Comparison of ENCODE assay signal across 1 cellular context in genomic region chr14:71333705-71334104, GRCh38.
A peak's percentile ranks its signal among the peaks of the same experiment; 100 is the strongest.
TF ChIP-seq lines count a peak whose summit lies in the region.

No MANE protein-coding gene starts in this region.

TF ChIP-seq in GM12878, 131 proteins besides CTCF, POLR2A, EP300 and RAD21:
- peak; percentile 60 for TF ChIP-seq RUNX3 (IDR thresholded peaks at IDR 0.05; ENCODE audit: low read length)
- TF ChIP-seq NFIC (IDR thresholded peaks at IDR 0.05; ENCODE audit: low read depth, low read length) = 0 out of 2 replicates have a peak, but pooled peaks have one; percentile 38
- 0 out of 2 replicates have a peak, but pooled peaks have one; percentile 9 for TF ChIP-seq GABPA (IDR thresholded peaks at IDR 0.05; ENCODE audit: low read depth)
- TF ChIP-seq, protein P1, sequence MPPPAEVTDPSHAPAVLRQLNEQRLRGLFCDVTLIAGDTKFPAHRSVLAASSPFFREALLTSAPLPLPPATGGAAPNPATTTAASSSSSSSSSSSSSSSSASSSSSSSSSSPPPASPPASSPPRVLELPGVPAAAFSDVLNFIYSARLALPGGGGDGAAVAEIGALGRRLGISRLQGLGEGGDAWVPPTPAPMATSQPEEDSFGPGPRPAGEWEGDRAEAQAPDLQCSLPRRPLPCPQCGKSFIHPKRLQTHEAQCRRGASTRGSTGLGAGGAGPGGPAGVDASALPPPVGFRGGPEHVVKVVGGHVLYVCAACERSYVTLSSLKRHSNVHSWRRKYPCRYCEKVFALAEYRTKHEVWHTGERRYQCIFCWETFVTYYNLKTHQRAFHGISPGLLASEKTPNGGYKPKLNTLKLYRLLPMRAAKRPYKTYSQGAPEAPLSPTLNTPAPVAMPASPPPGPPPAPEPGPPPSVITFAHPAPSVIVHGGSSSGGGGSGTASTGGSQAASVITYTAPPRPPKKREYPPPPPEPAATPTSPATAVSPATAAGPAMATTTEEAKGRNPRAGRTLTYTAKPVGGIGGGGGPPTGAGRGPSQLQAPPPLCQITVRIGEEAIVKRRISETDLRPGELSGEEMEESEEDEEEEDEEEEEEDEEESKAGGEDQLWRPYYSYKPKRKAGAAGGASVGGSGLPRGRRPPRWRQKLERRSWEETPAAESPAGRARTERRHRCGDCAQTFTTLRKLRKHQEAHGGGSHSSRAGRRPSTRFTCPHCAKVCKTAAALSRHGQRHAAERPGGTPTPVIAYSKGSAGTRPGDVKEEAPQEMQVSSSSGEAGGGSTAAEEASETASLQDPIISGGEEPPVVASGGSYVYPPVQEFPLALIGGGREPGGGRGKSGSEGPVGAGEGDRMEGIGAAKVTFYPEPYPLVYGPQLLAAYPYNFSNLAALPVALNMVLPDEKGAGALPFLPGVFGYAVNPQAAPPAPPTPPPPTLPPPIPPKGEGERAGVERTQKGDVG (CRISPR knock-in tag; IDR thresholded peaks at IDR 0.05) = no peak
- peak; percentile 74; the same call in 1 of the 2 replicates for TF ChIP-seq JUNB (IDR thresholded peaks at IDR 0.05)
- TF ChIP-seq TCF12 (IDR thresholded peaks at IDR 0.05; ENCODE audit: low read depth, low read length) = 0 out of 2 replicates have a peak, but pooled peaks have one; percentile 25
- 0 out of 2 replicates have a peak, but pooled peaks have one; percentile 22 for TF ChIP-seq BCL11A (IDR thresholded peaks at IDR 0.05; ENCODE audit: low read depth, low read length)
- no peak for TF ChIP-seq CBX3 (IDR thresholded peaks at IDR 0.05; ENCODE audit: borderline replicate concordance, low read depth)
- no peak for TF ChIP-seq TAF1 (IDR thresholded peaks at IDR 0.05; ENCODE audit: borderline replicate concordance, low read depth, low read length)
